Comparison of ENCODE assay signal across 10 cellular contexts in genomic region chr12:49643961-49644619, GRCh38. TPM values are rescaled to one million over a fixed set of nuclear protein-coding genes. Genes with fewer than 3 reads are reported as not detected.
A peak's percentile ranks its signal among the peaks of the same experiment; 100 is the strongest.
DNase-seq lines count a peak whose midpoint lies in the region; ATAC-seq, FAIRE-seq and TF ChIP-seq lines count a peak whose summit lies in the region.
"Had no signal": no experiment of that assay in that cellular context is flagged by ENCODE, and none has a peak within 500 bp of the region (broad histone marks: within the 10 kb centered on the region; RNA-seq: fewer than 3 reads in every experiment).

No MANE protein-coding gene starts in this region.

- H3K4me1 Mint-ChIP-seq in GM23338 (peaks cover 34% of the 10 kb centered on the region), activated B cell treated with CpG ODN at 0.5 μM for 24 hours (peaks cover 29% of the 10 kb centered on the region)

- no peak overlapping the region for H3K27ac ChIP-seq in GM23338 (ENCODE audit: low read depth)
- peak overlapping the region; percentile 30 to 81 (median 48) for H3K27ac ChIP-seq in esophagus squamous epithelium
- H3K27ac ChIP-seq in psoas muscle = no peak overlapping the region
- H3K27ac ChIP-seq: thoracic aorta had no signal

- H3K9me3 ChIP-seq in esophagus squamous epithelium (no peaks in the 10 kb centered on the region), psoas muscle (no peaks in the 10 kb centered on the region)
- H3K9me3 ChIP-seq: thoracic aorta had no signal

- ATAC-seq in GM23338 = no peak
- peak; percentile 20 for ATAC-seq in activated B cell treated with CpG ODN at 0.5 μM for 24 hours (ENCODE audit: low read depth)
- ATAC-seq in psoas muscle = peak in 3 of 4 donors; percentile 3 to 18 (median 3)
- no peak for ATAC-seq in GM21381 (IDR thresholded peaks at IDR 0.05; ENCODE audit: unreplicated experiment)

- H3K4me1 ChIP-seq in GM23338 (ENCODE audit: insufficient read depth) (peaks cover 7% of the 10 kb centered on the region; the same call in 1 of the 2 replicates), esophagus squamous epithelium (peaks cover 0 to 76% (median 33%) of the 10 kb centered on the region in 3 donors), psoas muscle (peaks cover 8% of the 10 kb centered on the region)

- H3K4me3 Mint-ChIP-seq in GM23338 (no peak overlapping the region), activated B cell treated with CpG ODN at 0.5 μM for 24 hours (no peak overlapping the region)

- no peak overlapping the region for H3K4me3 ChIP-seq in GM23338
- H3K4me3 ChIP-seq in esophagus squamous epithelium = no peak overlapping the region
- H3K4me3 ChIP-seq in psoas muscle = no peak overlapping the region
- H3K4me3 ChIP-seq: thoracic aorta had no signal

- H3K27ac Mint-ChIP-seq in GM23338 (peak overlapping the region; percentile 64; the same call in 1 of the 2 replicates), activated B cell treated with CpG ODN at 0.5 μM for 24 hours (no peak overlapping the region)

- no peaks in the 10 kb centered on the region for H3K9me2 ChIP-seq in GM23338 (ENCODE audit: insufficient read depth)

- H3K27me3 ChIP-seq in GM23338 (ENCODE audit: insufficient read depth) = no peaks in the 10 kb centered on the region
- H3K27me3 ChIP-seq in esophagus squamous epithelium = no peaks in the 10 kb centered on the region
- no peaks in the 10 kb centered on the region for H3K27me3 ChIP-seq in psoas muscle (ENCODE audit: insufficient read depth in 3 of 3, low read length in 2 of 3)

- TF ChIP-seq POLR2A in esophagus squamous epithelium (IDR thresholded peaks at IDR 0.05) = no peak

- no peak overlapping the region for H2AFZ ChIP-seq in GM23338

- CTCF ChIA-PET in activated B cell treated with CpG ODN at 0.5 μM for 24 hours (lab: Charles Lee) = interaction anchor here (0.5 to 14.7 kb wide), 14 partner anchors 11 to 196 kb away, joined by 3 to 284 read pairs (median 4); partner anchors contain the start of genes FMNL3 and TMBIM6

- 0 out of 2 replicates have a peak, but pooled peaks cover 3% of the 10 kb centered on the region for H4K20me1 ChIP-seq in GM23338 (replicated peaks; ENCODE audit: insufficient read depth)

- POLR2A ChIA-PET in activated B cell treated with CpG ODN at 0.5 μM for 24 hours (lab: Charles Lee) = interaction anchor here (1.0 to 3.4 kb wide), 8 partner anchors 19 to 97 kb away, joined by 3 to 27 read pairs (median 9); partner anchors contain the start of genes FMNL3 and TMBIM6

- FAIRE-seq in urothelium cell line (lab: Jason Lieb, UNC) = no peak

- TF ChIP-seq CTCF in GM23338 (conservative IDR thresholded peaks at IDR 0.05; ENCODE audit: low read depth in 2 of 2) = no peak
- no peak for TF ChIP-seq CTCF in activated B cell treated with CpG ODN at 0.5 μM for 24 hours (IDR thresholded peaks at IDR 0.05)
- TF ChIP-seq CTCF in esophagus squamous epithelium (IDR thresholded peaks at IDR 0.05) = no peak
- TF ChIP-seq CTCF in psoas muscle (IDR thresholded peaks at IDR 0.05) = no peak

- H3K36me3 ChIP-seq in GM23338 (ENCODE audit: insufficient read depth) (peaks cover 4% of the 10 kb centered on the region), esophagus squamous epithelium (peaks cover 0 to 83% (median 0%) of the 10 kb centered on the region in 3 donors), psoas muscle (ENCODE audit: insufficient read depth in 1 of 2, low read depth in 1 of 2) (peaks cover 0 to 81% of the 10 kb centered on the region in 2 donors)

- H3K4me2 ChIP-seq in GM23338 = no peak overlapping the region

- H3K36me3 Mint-ChIP-seq in GM23338 (ENCODE audit: low read depth) (peaks cover 61% of the 10 kb centered on the region), activated B cell treated with CpG ODN at 0.5 μM for 24 hours (ENCODE audit: low read depth) (peaks cover 63% of the 10 kb centered on the region)

- intact Hi-C loops in activated B cell treated with CpG ODN at 0.5 μM for 24 hours (cut with micrococcal nuclease) (loop anchor here (1.0 to 2.0 kb wide), 5 partner anchors 17 to 195 kb away; partner anchors contain the start of gene FMNL3), esophagus squamous epithelium (cut with DNase I) (no loop called here), psoas muscle (cut with DNase I) (loop anchor here (1.0 kb wide), 1 partner anchor 63 kb away; the partner anchor contains the start of gene FMNL3 (in 2 of the 2))

- H3K79me2 ChIP-seq in GM23338 (replicated peaks; ENCODE audit: insufficient read depth) = no peaks in the 10 kb centered on the region

- H3K9me3 Mint-ChIP-seq in GM23338 (no peaks in the 10 kb centered on the region), activated B cell treated with CpG ODN at 0.5 μM for 24 hours (no peaks in the 10 kb centered on the region)

- no peaks in the 10 kb centered on the region for H3F3A ChIP-seq in GM23338 (replicated peaks; ENCODE audit: low read depth)

- H3K27me3 Mint-ChIP-seq in GM23338 (ENCODE audit: insufficient read depth, low read depth, poor library complexity) = peaks cover 23% of the 10 kb centered on the region
- no peaks in the 10 kb centered on the region for H3K27me3 Mint-ChIP-seq in activated B cell treated with CpG ODN at 0.5 μM for 24 hours

- DNase-seq in GM23338 (ENCODE audit: low spot score) (no peak), activated B cell treated with CpG ODN at 0.5 μM for 24 hours (no peak), esophagus squamous epithelium (lab: John Stamatoyannopoulos, UW) (no peak), psoas muscle (no peak), urothelium cell line (ENCODE audit: low spot score) (no peak), germinal center (ENCODE audit: low spot score) (no peak)
- DNase-seq: SIG-M5 had no signal

- 39 to 66% methylated on average over 9 to 10 of the region's 10 CpGs for WGBS in esophagus squamous epithelium, 2 donors
- 73 to 77% (median 74%) methylated on average over 10 of the region's 10 CpGs for WGBS in psoas muscle, 3 donors

TF ChIP-seq in GM23338, 12 proteins besides CTCF, POLR2A, EP300 and RAD21:
- TF ChIP-seq ZNF114 (CRISPR knock-in tag; IDR thresholded peaks at IDR 0.05) = no peak
- 0 out of 2 replicates have a peak, but pooled peaks have one; percentile 12 for TF ChIP-seq POLR2AphosphoS5 (IDR thresholded peaks at IDR 0.05; ENCODE audit: low read depth)

RNA-seq across cellular contexts. Expression of gene PRPF40B, which starts 20.7 kb away (rescaled TPM):
- 14.7 and 17.9 TPM in 2 replicates for total RNA-seq in GM23338 (2014; rRNA removed; shearing (Covaris generic))
- 16.7 and 19.0 TPM in 2 replicates for polyA plus RNA-seq in GM23338 (2016; fragmentation: Nextera tagmentation; extraction: Ambion mirVana)
- 16.4 and 23.4 TPM in 2 replicates for total RNA-seq in activated B cell treated with CpG ODN at 0.5 μM for 24 hours
- total RNA-seq in esophagus squamous epithelium = 10 to 100 TPM in 2 of 4 donors, 1 to 10 TPM in 2; 5.2 to 14.5 (median 10.2) TPM
- 10 to 100 TPM; 24.5 to 26.1 (median 25.3) TPM for total RNA-seq in psoas muscle
- polyA plus RNA-seq in psoas muscle = 10 to 100 TPM; 10.1 to 18.8 (median 15.7) TPM

RNA-seq across cellular contexts. Expression of gene FAM186B, which starts 38.7 kb away (rescaled TPM):
- total RNA-seq in GM23338 (2014; rRNA removed; shearing (Covaris generic)) = 0.08 and 0.38 TPM in 2 replicates
- polyA plus RNA-seq in GM23338 (2016; fragmentation: Nextera tagmentation; extraction: Ambion mirVana) (0.21 and 0.31 TPM in 2 replicates), psoas muscle (under 1 TPM; 0.04 to 1.00 (median 0.23) TPM)
- total RNA-seq in activated B cell treated with CpG ODN at 0.5 μM for 24 hours (0.93 and 1.5 TPM in 2 replicates), esophagus squamous epithelium (1 to 10 TPM in 1 of 4 donors, under 1 TPM in 1, not detected in 2; 0.19 to 1.1 TPM), psoas muscle (under 1 TPM; 0.44 to 0.63 (median 0.46) TPM)
- polyA plus RNA-seq: neural cell had no signal

Comparison
In these comparisons a context has a peak if more than half of its experiments do, and no peak if none do; other contexts are left out.
1. ATAC-seq: peak in activated B cell treated with CpG ODN at 0.5 μM for 24 hours (single experiment) and psoas muscle (3 of 4); none in GM23338 (single experiment) and GM21381 (single experiment).
2. H3K27ac ChIP-seq: peak in esophagus squamous epithelium (4 of 4); none in GM23338 (single experiment) and psoas muscle (single experiment).